In genomic region chr17:47188799-47189731, GRCh38 we compare ENCODE assay signal across 8 cellular contexts. TPM values are rescaled to one million over a fixed set of nuclear protein-coding genes. Genes with fewer than 3 reads are reported as not detected.
A peak's percentile ranks its signal among the peaks of the same experiment; 100 is the strongest.
DNase-seq lines count a peak whose midpoint lies in the region; ATAC-seq lines count a peak whose summit lies in the region.

CDC27 (minus strand) TSS chr17:47189295; CDS start chr17:47189172, 123 bp downstream.

- no peaks in the 10 kb centered on the region for H3K9me3 Mint-ChIP-seq in immature natural killer cell

- peaks cover 53 to 88% of the 10 kb centered on the region in 2 donors for H3K4me1 Mint-ChIP-seq in immature natural killer cell

- peaks cover 5 to 7% (median 7%) of the 10 kb centered on the region in 3 donors for H3K27me3 Mint-ChIP-seq in immature natural killer cell (ENCODE audit: low read depth in 3 of 3)

- H3K36me3 Mint-ChIP-seq in immature natural killer cell, result peaks cover 0 to 4% (median 0%) of the 10 kb centered on the region in 3 donors

- DNase-seq in AG08396 (ENCODE audit: low spot score), result peak; percentile 97
- peak; percentile 97 for DNase-seq in NCI-H345 treated with DMSO at 0.1 percent for 48 hours (lab: John Stamatoyannopoulos, UW; ENCODE audit: unreplicated experiment)
- peak; percentile 99 to 100 (median 99) for DNase-seq in activated CD4-positive, CD25-positive, alpha-beta regulatory T cell (lab: John Stamatoyannopoulos, UW)
- DNase-seq in central memory CD4-positive, alpha-beta T cell, result peak; percentile 99
- DNase-seq in immature natural killer cell, result peak; percentile 100
- peak; percentile 95 for DNase-seq in smooth muscle cell of the brain vasculature (ENCODE audit: low read depth, low spot score)

- ATAC-seq in GM19023 (IDR thresholded peaks at IDR 0.05; ENCODE audit: unreplicated experiment) (peak; percentile 92), HG03280 (IDR thresholded peaks at IDR 0.05; ENCODE audit: unreplicated experiment) (peak; percentile 92)

- H3K4me3 Mint-ChIP-seq in immature natural killer cell, result peak within 1 kb of the TSS; percentile 93 to 98 (median 95)

- peak within 1 kb of the TSS; percentile 92 to 99 (median 98) for H3K27ac Mint-ChIP-seq in immature natural killer cell

RNA-seq across cellular contexts. Expression of gene CDC27, which starts in this region (rescaled TPM):
- polyA plus RNA-seq in immature natural killer cell, result 10 to 100 TPM; 50.3 to 98.5 (median 71.1) TPM

Comparison
In these comparisons a context has a peak if more than half of its experiments do, and no peak if none do; other contexts are left out.
1. Peak in every context shown above with its lines: DNase-seq and ATAC-seq.